Comparison of ENCODE assay signal across 8 cellular contexts in the genomic region with DNA sequence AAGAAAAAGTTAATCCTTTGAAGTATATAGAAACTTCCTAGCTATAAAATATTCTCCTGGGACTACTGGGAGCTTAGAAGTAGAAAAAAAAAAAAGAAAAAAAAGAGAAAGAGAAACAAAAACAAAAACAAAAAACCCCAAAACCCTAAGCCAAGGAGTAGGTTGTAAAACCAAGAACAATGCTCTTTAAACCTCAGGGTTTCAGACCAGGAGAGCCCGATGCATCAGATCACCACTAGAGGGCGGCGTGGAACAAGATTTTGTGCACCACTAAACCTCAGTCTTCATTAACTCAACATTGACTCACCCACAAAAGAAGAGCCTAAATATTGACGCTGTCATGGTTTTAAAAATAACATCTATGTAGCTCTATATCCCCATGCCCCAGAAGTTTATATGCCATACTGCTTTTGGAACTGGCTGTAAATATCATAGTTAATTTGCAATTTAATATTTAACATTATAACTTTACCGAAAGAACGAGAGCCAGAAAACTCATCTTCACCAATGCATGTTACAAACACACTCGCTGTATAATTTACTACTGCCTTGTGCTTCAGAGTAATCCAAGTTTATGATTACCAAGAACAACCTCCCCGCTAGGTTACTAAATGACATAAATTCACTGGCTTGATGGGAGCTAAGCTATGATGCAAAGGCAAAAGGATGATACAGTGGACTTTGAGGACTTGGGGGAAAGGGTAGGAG. TPM values are rescaled to one million over a fixed set of nuclear protein-coding genes. Genes with fewer than 3 reads are reported as not detected.
A peak's percentile ranks its signal among the peaks of the same experiment; 100 is the strongest.
DNase-seq lines count a peak whose midpoint lies in the region; ATAC-seq and TF ChIP-seq lines count a peak whose summit lies in the region.

No MANE protein-coding gene starts in this region.

- peak; percentile 96 for ATAC-seq in GM23338
- ATAC-seq in RWPE2 (ENCODE audit: low read depth): peak; percentile 91
- peak; percentile 89 for ATAC-seq in activated T-helper 17 cell treated with anti-CD3 and anti-CD28 coated beads, Interleukin-2, amount 50 U/mL, for 72 hours (replicated peaks)
- peak; percentile 89 for ATAC-seq in foreskin keratinocyte
- ATAC-seq in thoracic aorta (ENCODE audit: insufficient number of reproducible peaks, low FRiP score, low read depth): peak; percentile 79

- H3K4me3 ChIP-seq in GM23338 (no peak overlapping the region), RWPE2 (ENCODE audit: severe bottlenecking) (no peak overlapping the region), thoracic aorta (no peak overlapping the region)

- DNase-seq in EH (ENCODE audit: low read depth): peak; percentile 84
- peak; percentile 89 for DNase-seq in GM23338 (ENCODE audit: low spot score)
- peak; percentile 73 for DNase-seq in LoVo (ENCODE audit: low spot score)
- DNase-seq in RWPE2 (ENCODE audit: low spot score): peak; percentile 66
- DNase-seq in foreskin keratinocyte: peak in 1 of 2 donors; percentile 70
- peak; percentile 42 for DNase-seq in occipital lobe (lab: John Stamatoyannopoulos, UW)
- DNase-seq in thoracic aorta (ENCODE audit: low spot score): peak; percentile 36

- no peak overlapping the region for H2AFZ ChIP-seq in GM23338

- no peaks in the 10 kb centered on the region for H3K79me2 ChIP-seq in GM23338 (replicated peaks; ENCODE audit: insufficient read depth)

- H3K27me3 ChIP-seq in GM23338 (ENCODE audit: insufficient read depth) (no peaks in the 10 kb centered on the region), RWPE2 (ENCODE audit: insufficient read depth, poor library complexity, severe bottlenecking) (no peaks in the 10 kb centered on the region), foreskin keratinocyte (no peaks in the 10 kb centered on the region), thoracic aorta (replicated peaks; ENCODE audit: insufficient read depth) (no peaks in the 10 kb centered on the region)

- no peak overlapping the region for H3K4me2 ChIP-seq in GM23338

- TF ChIP-seq CTCF in GM23338 (conservative IDR thresholded peaks at IDR 0.05; ENCODE audit: low read depth in 2 of 2) (peak; percentile 93 to 99), RWPE2 (IDR thresholded peaks at IDR 0.05; ENCODE audit: poor library complexity, severe bottlenecking) (peak; percentile 97), foreskin keratinocyte (conservative IDR thresholded peaks at IDR 0.05) (peak; percentile 96), thoracic aorta (IDR thresholded peaks at IDR 0.05) (peak; percentile 90)

- no peaks in the 10 kb centered on the region for H3K4me1 ChIP-seq in GM23338 (ENCODE audit: insufficient read depth)
- no peaks in the 10 kb centered on the region for H3K4me1 ChIP-seq in RWPE2 (ENCODE audit: insufficient read depth, poor library complexity, severe bottlenecking)
- H3K4me1 ChIP-seq in foreskin keratinocyte: peaks cover 8% of the 10 kb centered on the region
- no peaks in the 10 kb centered on the region for H3K4me1 ChIP-seq in thoracic aorta (ENCODE audit: control insufficient read depth in 1 of 2, low read depth in 2 of 2)

- 0 out of 2 replicates have a peak, but pooled peaks cover 3% of the 10 kb centered on the region for H4K20me1 ChIP-seq in GM23338 (replicated peaks; ENCODE audit: insufficient read depth)

- H3K27ac Mint-ChIP-seq in GM23338: peak overlapping the region; percentile 32; the same call in 1 of the 2 replicates
- peak overlapping the region; percentile 83 for H3K27ac Mint-ChIP-seq in activated T-helper 17 cell treated with anti-CD3 and anti-CD28 coated beads, Interleukin-2, amount 50 U/mL, for 72 hours

- H3K36me3 Mint-ChIP-seq in GM23338 (ENCODE audit: low read depth): peaks cover 46% of the 10 kb centered on the region
- peaks cover 76% of the 10 kb centered on the region for H3K36me3 Mint-ChIP-seq in activated T-helper 17 cell treated with anti-CD3 and anti-CD28 coated beads, Interleukin-2, amount 50 U/mL, for 72 hours (ENCODE audit: low read depth)

- H3K4me1 Mint-ChIP-seq in GM23338: no peaks in the 10 kb centered on the region; the same call in 1 of the 3 replicates
- peaks cover 20% of the 10 kb centered on the region for H3K4me1 Mint-ChIP-seq in activated T-helper 17 cell treated with anti-CD3 and anti-CD28 coated beads, Interleukin-2, amount 50 U/mL, for 72 hours

- H3K4me3 Mint-ChIP-seq in GM23338: no peak overlapping the region
- peak overlapping the region; percentile 52 for H3K4me3 Mint-ChIP-seq in activated T-helper 17 cell treated with anti-CD3 and anti-CD28 coated beads, Interleukin-2, amount 50 U/mL, for 72 hours

- H3K36me3 ChIP-seq in GM23338 (ENCODE audit: insufficient read depth): peaks cover 15% of the 10 kb centered on the region; the same call in 1 of the 2 replicates
- H3K36me3 ChIP-seq in RWPE2 (ENCODE audit: low read depth): peaks cover 40% of the 10 kb centered on the region
- H3K36me3 ChIP-seq in thoracic aorta: peaks cover 8% of the 10 kb centered on the region

- H3K27ac ChIP-seq in GM23338 (ENCODE audit: low read depth): no peak overlapping the region
- H3K27ac ChIP-seq in RWPE2 (ENCODE audit: poor library complexity, severe bottlenecking): no peak overlapping the region
- no peak overlapping the region for H3K27ac ChIP-seq in foreskin keratinocyte
- no peak overlapping the region for H3K27ac ChIP-seq in thoracic aorta

- H3K27me3 Mint-ChIP-seq in GM23338 (ENCODE audit: insufficient read depth, low read depth, poor library complexity): peaks cover 3% of the 10 kb centered on the region
- no peaks in the 10 kb centered on the region for H3K27me3 Mint-ChIP-seq in activated T-helper 17 cell treated with anti-CD3 and anti-CD28 coated beads, Interleukin-2, amount 50 U/mL, for 72 hours

- H3K9me3 ChIP-seq in RWPE2 (ENCODE audit: severe bottlenecking) (no peaks in the 10 kb centered on the region), thoracic aorta (no peaks in the 10 kb centered on the region)

- no peaks in the 10 kb centered on the region for H3K9me3 Mint-ChIP-seq in GM23338
- no peaks in the 10 kb centered on the region for H3K9me3 Mint-ChIP-seq in activated T-helper 17 cell treated with anti-CD3 and anti-CD28 coated beads, Interleukin-2, amount 50 U/mL, for 72 hours

- no peaks in the 10 kb centered on the region for H3F3A ChIP-seq in GM23338 (replicated peaks; ENCODE audit: low read depth)

- H3K9me2 ChIP-seq in GM23338 (ENCODE audit: insufficient read depth): no peaks in the 10 kb centered on the region

TF ChIP-seq in GM23338, 12 proteins besides CTCF, POLR2A, EP300 and RAD21:
- no peak for TF ChIP-seq ZNF331 (CRISPR knock-in tag; IDR thresholded peaks at IDR 0.05; ENCODE audit: low read depth)
- TF ChIP-seq JUNB (IDR thresholded peaks at IDR 0.05; ENCODE audit: unreplicated experiment): no peak
- TF ChIP-seq, protein P1, sequence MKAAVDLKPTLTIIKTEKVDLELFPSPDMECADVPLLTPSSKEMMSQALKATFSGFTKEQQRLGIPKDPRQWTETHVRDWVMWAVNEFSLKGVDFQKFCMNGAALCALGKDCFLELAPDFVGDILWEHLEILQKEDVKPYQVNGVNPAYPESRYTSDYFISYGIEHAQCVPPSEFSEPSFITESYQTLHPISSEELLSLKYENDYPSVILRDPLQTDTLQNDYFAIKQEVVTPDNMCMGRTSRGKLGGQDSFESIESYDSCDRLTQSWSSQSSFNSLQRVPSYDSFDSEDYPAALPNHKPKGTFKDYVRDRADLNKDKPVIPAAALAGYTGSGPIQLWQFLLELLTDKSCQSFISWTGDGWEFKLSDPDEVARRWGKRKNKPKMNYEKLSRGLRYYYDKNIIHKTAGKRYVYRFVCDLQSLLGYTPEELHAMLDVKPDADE (IDR thresholded peaks at IDR 0.05): no peak
- TF ChIP-seq EZH2phosphoT487 (IDR thresholded peaks at IDR 0.05; ENCODE audit: unreplicated experiment): no peak
- no peak for TF ChIP-seq EZH2 (IDR thresholded peaks at IDR 0.05; ENCODE audit: low read depth, unreplicated experiment)
TF ChIP-seq in GM23338: peak in this region for 0.

RNA-seq across cellular contexts. Expression of gene MCUR1, which starts 19.2 kb away (rescaled TPM):
- total RNA-seq in GM23338 (2014; rRNA removed; shearing (Covaris generic)): 20.3 and 21.0 TPM in 2 replicates
- polyA plus RNA-seq in GM23338 (2016; fragmentation: Nextera tagmentation; extraction: Ambion mirVana) (63.5 and 65.3 TPM in 2 replicates), foreskin keratinocyte (18.0 and 18.1 TPM in 2 replicates)
- 10 to 100 TPM; 21.1 to 40.8 TPM for total RNA-seq in activated T-helper 17 cell treated with anti-CD3 and anti-CD28 coated beads, Interleukin-2, amount 50 U/mL, for 72 hours
- total RNA-seq in foreskin keratinocyte (17.0 and 17.1 TPM in 2 replicates), occipital lobe (34.6 TPM), thoracic aorta (10 to 100 TPM in 1 of 2 donors, 1 to 10 TPM in 1; 9.5 to 12.2 TPM)
